In genomic region chr9:125239631-125240597, GRCh38 we compare ENCODE assay signal across 8 cellular contexts. TPM values are rescaled to one million over a fixed set of nuclear protein-coding genes. Genes with fewer than 3 reads are reported as not detected.
DNase-seq lines count a peak whose midpoint lies in the region; ATAC-seq and TF ChIP-seq lines count a peak whose summit lies in the region.

No MANE protein-coding gene starts in this region.

- H4K20me1 ChIP-seq in Loucy (ENCODE audit: insufficient read depth, low read length, poor library complexity, severe bottlenecking): peaks cover 59% of the 10 kb centered on the region

- H3K9me2 ChIP-seq in Loucy (replicated peaks; ENCODE audit: low read depth, low read length): no peaks in the 10 kb centered on the region

- H3K9me3 ChIP-seq in Loucy (ENCODE audit: insufficient read depth, low read depth, low read length): no peaks in the 10 kb centered on the region
- no peaks in the 10 kb centered on the region for H3K9me3 ChIP-seq in duodenal mucosa (ENCODE audit: control insufficient read depth in 1 of 2, low read length in 2 of 2)

- peaks cover 70% of the 10 kb centered on the region for H3K79me2 ChIP-seq in Loucy (ENCODE audit: insufficient read depth, low read length)

- peak overlapping the region; percentile 97 for H3K4me3 Mint-ChIP-seq in natural killer cell

- peaks cover 28% of the 10 kb centered on the region for H3K36me3 Mint-ChIP-seq in natural killer cell

- H3F3A ChIP-seq in Loucy (ENCODE audit: low read depth): peaks cover 5% of the 10 kb centered on the region; the same call in 1 of the 2 replicates

- no peak for ATAC-seq in natural killer cell

- peaks cover 50% of the 10 kb centered on the region for H3K4me1 ChIP-seq in Loucy (ENCODE audit: insufficient read depth, low read length, poor library complexity, severe bottlenecking)
- H3K4me1 ChIP-seq in duodenal mucosa (ENCODE audit: control insufficient read depth in 1 of 2, insufficient read depth in 2 of 2, low read length in 2 of 2): peaks cover 47 to 48% of the 10 kb centered on the region in 2 donors

- H3K27ac Mint-ChIP-seq in natural killer cell: peak overlapping the region; percentile 99 to 100

- H2AFZ ChIP-seq in Loucy (ENCODE audit: low read length): no peak overlapping the region

- intact Hi-C loops in natural killer cell (cut with micrococcal nuclease): loop anchor here (10.0 kb wide), 1 partner anchor 375 kb away; the partner anchor contains the start of genes ARPC5L and RPL35

- H3K9ac ChIP-seq in Loucy (ENCODE audit: low read depth, low read length, poor library complexity, severe bottlenecking) (peak overlapping the region; percentile 99), duodenal mucosa (ENCODE audit: low read depth in 1 of 2, low read length in 2 of 2) (peak overlapping the region; percentile 93 to 98)

- H3K9me3 Mint-ChIP-seq in natural killer cell: no peaks in the 10 kb centered on the region

- DNase-seq in AG09309 (ENCODE audit: low read depth): no peak
- DNase-seq in natural killer cell: no peak
- DNase-seq in NCI-H1417 treated with DMSO at 0.1 percent for 48 hours (lab: John Stamatoyannopoulos, UW): no peak
- no peak for DNase-seq in activated CD8-positive, alpha-beta memory T cell treated with anti-CD3 and anti-CD28 coated beads, Interleukin-2, amount 50 U/mL, for 4 hours
- no peak for DNase-seq in NCI-H345 treated with DMSO at 0.1 percent for 48 hours (lab: John Stamatoyannopoulos, UW; ENCODE audit: unreplicated experiment)
- DNase-seq in dedifferentiated amniotic fluid mesenchymal stem cell (ENCODE audit: extremely low spot score): no peak

- H3K4me3 ChIP-seq in AG09309 (ENCODE audit: control insufficient read depth, low read depth, low read length) (peak overlapping the region; percentile 69), Loucy (ENCODE audit: low read length, poor library complexity, severe bottlenecking) (peak overlapping the region; percentile 98), duodenal mucosa (ENCODE audit: low read depth in 1 of 2, low read length in 2 of 2) (peak overlapping the region; percentile 97 to 99)

- no peak for TF ChIP-seq CTCF in AG09309 (IDR thresholded peaks at IDR 0.05; ENCODE audit: control insufficient read depth, insufficient read depth, low read depth, low read length, missing control alignments)
- no peak for TF ChIP-seq CTCF in Loucy (conservative IDR thresholded peaks at IDR 0.05; ENCODE audit: low read length)
- TF ChIP-seq CTCF in natural killer cell (IDR thresholded peaks at IDR 0.05): no peak

- H3K36me3 ChIP-seq in Loucy (ENCODE audit: insufficient read depth, low read length) (peaks cover 53% of the 10 kb centered on the region), duodenal mucosa (ENCODE audit: control insufficient read depth in 1 of 2, insufficient read depth in 2 of 2, low read length in 2 of 2) (peaks cover 31 to 44% of the 10 kb centered on the region in 2 donors)

- peaks cover 0 to 2% of the 10 kb centered on the region in 2 donors for H3K27me3 Mint-ChIP-seq in natural killer cell (ENCODE audit: low read depth in 2 of 2)

- no peak overlapping the region for H3K27ac ChIP-seq in duodenal mucosa (ENCODE audit: low read depth, low read length)

- H3K4me2 ChIP-seq in Loucy (ENCODE audit: low read depth, low read length, poor library complexity, severe bottlenecking): peak overlapping the region; percentile 88

- peaks cover 66% of the 10 kb centered on the region in 2 donors for H3K4me1 Mint-ChIP-seq in natural killer cell

- H3K27me3 ChIP-seq in Loucy (ENCODE audit: insufficient read depth, low read length, poor library complexity, severe bottlenecking): no peaks in the 10 kb centered on the region
- H3K27me3 ChIP-seq in duodenal mucosa (ENCODE audit: control insufficient read depth in 1 of 2, insufficient read depth in 2 of 2, low read length in 2 of 2): no peaks in the 10 kb centered on the region

RNA-seq across cellular contexts. Expression of gene HSPA5, which starts 1.2 kb away (rescaled TPM):
- 100 to 1,000 TPM; 222 to 281 (median 275) TPM for total RNA-seq in natural killer cell

RNA-seq across cellular contexts. Expression of gene GAPVD1, which starts 21.7 kb away (rescaled TPM):
- 10 to 100 TPM; 66.1 to 83.2 (median 68.8) TPM for total RNA-seq in natural killer cell

RNA-seq across cellular contexts. Expression of gene RABEPK, which starts 39.6 kb away (rescaled TPM):
- 10 to 100 TPM; 10.6 to 13.1 (median 11.8) TPM for total RNA-seq in natural killer cell

RNA-seq across cellular contexts. Expression of gene PPP6C, which starts 50.3 kb away (rescaled TPM):
- total RNA-seq in natural killer cell: 10 to 100 TPM; 31.1 to 37.4 (median 34.8) TPM
